ENCODE assay signal across 1 cellular context in the genomic region with DNA sequence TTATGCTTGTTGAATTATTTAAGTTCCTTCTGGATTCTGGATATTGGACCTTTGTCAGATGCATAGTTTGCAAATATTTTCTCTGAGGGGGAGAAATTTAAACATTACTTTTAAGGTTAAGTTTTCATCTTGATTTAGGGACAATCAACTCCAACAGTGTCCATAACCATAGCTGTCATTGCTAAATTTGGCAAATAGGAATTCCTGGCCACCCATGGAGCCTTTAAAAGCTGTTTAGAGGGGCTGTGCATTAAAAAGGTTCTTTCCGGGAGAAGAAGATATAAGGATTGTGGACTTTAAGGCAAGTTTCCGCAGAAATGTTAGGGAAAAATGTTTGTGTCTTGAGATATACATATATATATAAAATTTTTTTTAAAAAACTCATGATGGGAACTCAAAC.
TF ChIP-seq lines count a peak whose summit lies in the region.

No MANE protein-coding gene starts in this region.

TF ChIP-seq in IMR-90, 13 proteins besides CTCF, POLR2A, EP300 and RAD21:
- TF ChIP-seq MAZ (IDR thresholded peaks at IDR 0.05; ENCODE audit: borderline replicate concordance, low read depth, low read length) = no peak
- TF ChIP-seq MAFK (IDR thresholded peaks at IDR 0.05; ENCODE audit: low read depth, low read length) = no peak
- no peak for TF ChIP-seq NFE2L2 (IDR thresholded peaks at IDR 0.05; ENCODE audit: low read depth, low read length)
- TF ChIP-seq, protein P1, sequence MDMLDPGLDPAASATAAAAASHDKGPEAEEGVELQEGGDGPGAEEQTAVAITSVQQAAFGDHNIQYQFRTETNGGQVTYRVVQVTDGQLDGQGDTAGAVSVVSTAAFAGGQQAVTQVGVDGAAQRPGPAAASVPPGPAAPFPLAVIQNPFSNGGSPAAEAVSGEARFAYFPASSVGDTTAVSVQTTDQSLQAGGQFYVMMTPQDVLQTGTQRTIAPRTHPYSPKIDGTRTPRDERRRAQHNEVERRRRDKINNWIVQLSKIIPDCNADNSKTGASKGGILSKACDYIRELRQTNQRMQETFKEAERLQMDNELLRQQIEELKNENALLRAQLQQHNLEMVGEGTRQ (IDR thresholded peaks at IDR 0.05; ENCODE audit: low read depth, low read length) = no peak
- TF ChIP-seq CEBPB (IDR thresholded peaks at IDR 0.05; ENCODE audit: low read depth, low read length) = no peak
- TF ChIP-seq SMC3 (IDR thresholded peaks at IDR 0.05; ENCODE audit: low read depth, low read length) = no peak
- no peak for TF ChIP-seq RFX5 (IDR thresholded peaks at IDR 0.05; ENCODE audit: low read depth, low read length)
- no peak for TF ChIP-seq BHLHE40 (IDR thresholded peaks at IDR 0.05; ENCODE audit: low read depth, low read length)
- no peak for TF ChIP-seq CHD1 (IDR thresholded peaks at IDR 0.05; ENCODE audit: low read depth, low read length)
